In the genomic region with DNA sequence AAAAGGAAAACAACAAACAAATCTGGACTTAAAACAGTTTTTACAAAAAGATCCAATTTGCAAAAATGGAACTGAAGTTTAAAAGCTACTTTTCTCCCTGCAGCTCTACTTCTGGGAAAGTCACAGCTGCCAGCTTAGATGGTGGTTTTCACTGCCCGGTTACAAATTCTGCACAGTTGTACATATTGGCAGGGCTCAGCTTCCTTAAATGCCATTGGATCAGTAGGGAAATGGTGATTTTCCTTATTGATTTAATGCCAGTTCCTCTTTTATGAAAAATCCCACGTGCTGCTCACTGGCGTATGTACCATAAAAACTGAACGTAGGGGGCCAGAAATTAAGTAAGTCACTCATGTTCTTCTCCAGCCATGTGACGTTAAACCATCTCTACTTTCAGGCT, we compare ENCODE assay signal across 23 cellular contexts. TPM values are rescaled to one million over a fixed set of nuclear protein-coding genes. Genes with fewer than 3 reads are reported as not detected.
DNase-seq lines count a peak whose midpoint lies in the region; ATAC-seq, FAIRE-seq and TF ChIP-seq lines count a peak whose summit lies in the region.
"Had no signal": no experiment of that assay in that cellular context is flagged by ENCODE, and none has a peak within 500 bp of the region (broad histone marks: within the 10 kb centered on the region; RNA-seq: fewer than 3 reads in every experiment).

No MANE protein-coding gene starts in this region.

- no peak overlapping the region for H3K27ac Mint-ChIP-seq in activated naive CD4-positive, alpha-beta T cell treated with anti-CD3 and anti-CD28 coated beads for 36 hours
- H3K27ac Mint-ChIP-seq in activated CD4-positive, alpha-beta memory T cell treated with anti-CD3 and anti-CD28 coated beads for 36 hours = no peak overlapping the region
- H3K27ac Mint-ChIP-seq: IgD-negative memory B cell had no signal

- FAIRE-seq in pancreas (lab: Jason Lieb, UNC) = no peak
- FAIRE-seq: HTR-8/SVneo had no signal

- H3K36me3 Mint-ChIP-seq in activated naive CD4-positive, alpha-beta T cell treated with anti-CD3 and anti-CD28 coated beads for 36 hours (ENCODE audit: low read depth) = peaks cover 2% of the 10 kb centered on the region
- peaks cover 4% of the 10 kb centered on the region for H3K36me3 Mint-ChIP-seq in activated CD4-positive, alpha-beta memory T cell treated with anti-CD3 and anti-CD28 coated beads for 36 hours
- H3K36me3 Mint-ChIP-seq: CD14-positive monocyte had no signal

- intact Hi-C loops in activated naive CD4-positive, alpha-beta T cell treated with anti-CD3 and anti-CD28 coated beads for 36 hours (cut with micrococcal nuclease) = no loop called here
- intact Hi-C loops in activated CD4-positive, alpha-beta memory T cell treated with anti-CD3 and anti-CD28 coated beads for 36 hours (cut with micrococcal nuclease) = loop anchor here (5.0 kb wide), 1 partner anchor 254 kb away; a partner anchor contains a TSS
- intact Hi-C loops in pancreas (cut with DNase I) = no loop called here

- H3K9ac ChIP-seq in DND-41 (ENCODE audit: low read depth, low read length) = no peak overlapping the region

- no peak for ATAC-seq in DND-41 (ENCODE audit: insufficient read depth, low read depth)
- peak; percentile 69 to 83 (median 76) for ATAC-seq in pancreas
- ATAC-seq in HG03571 (IDR thresholded peaks at IDR 0.05; ENCODE audit: unreplicated experiment) = no peak
- no peak for ATAC-seq in HG03280 (IDR thresholded peaks at IDR 0.05; ENCODE audit: unreplicated experiment)
- ATAC-seq: PC-3 had no signal

- WGBS in pancreas, 2 donors = 10 to 13% methylated on average over 5 of the region's 5 CpGs

- H2AFZ ChIP-seq in DND-41 (ENCODE audit: low read depth, low read length) = no peak overlapping the region

- H4K20me1 ChIP-seq in DND-41 (ENCODE audit: insufficient read depth, low read length) = no peaks in the 10 kb centered on the region

- POLR2A ChIA-PET in activated CD4-positive, alpha-beta memory T cell treated with anti-CD3 and anti-CD28 coated beads for 36 hours (lab: Charles Lee) = interaction anchor here (0.7 to 11.3 kb wide), 4 partner anchors 11 to 148 kb away, joined by 3 to 219 read pairs (median 3); no protein-coding TSS in a partner anchor

- H3K27ac ChIP-seq in DND-41 (ENCODE audit: low read length) = peak overlapping the region; percentile 49
- H3K27ac ChIP-seq in pancreas = no peak overlapping the region
- H3K27ac ChIP-seq: HL-60, RWPE1, SJCRH30 had no signal

- no peak overlapping the region for H3K4me2 ChIP-seq in DND-41 (ENCODE audit: insufficient read depth, low read length)

- H3K79me2 ChIP-seq in DND-41 (ENCODE audit: insufficient read depth, low read length) = peaks cover 96% of the 10 kb centered on the region

- 0 out of 2 replicates have a peak, but pooled peaks cover 3% of the 10 kb centered on the region for H3K36me3 ChIP-seq in DND-41 (ENCODE audit: insufficient read depth, low read length)
- no peaks in the 10 kb centered on the region for H3K36me3 ChIP-seq in pancreas
- H3K36me3 ChIP-seq: SJCRH30 had no signal

- H3K4me1 Mint-ChIP-seq in activated naive CD4-positive, alpha-beta T cell treated with anti-CD3 and anti-CD28 coated beads for 36 hours (ENCODE audit: low read depth) = peaks cover 65% of the 10 kb centered on the region
- peaks cover 71% of the 10 kb centered on the region for H3K4me1 Mint-ChIP-seq in activated CD4-positive, alpha-beta memory T cell treated with anti-CD3 and anti-CD28 coated beads for 36 hours (ENCODE audit: low read depth)

- CTCF ChIA-PET in activated naive CD4-positive, alpha-beta T cell treated with anti-CD3 and anti-CD28 coated beads for 36 hours (lab: Charles Lee) = interaction anchor here (0.7 to 2.2 kb wide), 6 partner anchors 9 to 101 kb away, joined by 3 to 9 read pairs (median 4); no protein-coding TSS in a partner anchor
- CTCF ChIA-PET in activated CD4-positive, alpha-beta memory T cell treated with anti-CD3 and anti-CD28 coated beads for 36 hours (lab: Charles Lee) = interaction anchor here (1.3 to 3.2 kb wide), 4 partner anchors 9 to 101 kb away, joined by 4 to 26 read pairs (median 8); no protein-coding TSS in a partner anchor

- H3K9me3 Mint-ChIP-seq in activated naive CD4-positive, alpha-beta T cell treated with anti-CD3 and anti-CD28 coated beads for 36 hours = no peaks in the 10 kb centered on the region
- H3K9me3 Mint-ChIP-seq in activated CD4-positive, alpha-beta memory T cell treated with anti-CD3 and anti-CD28 coated beads for 36 hours = no peaks in the 10 kb centered on the region
- H3K9me3 Mint-ChIP-seq: CD14-positive monocyte, H9, IgD-negative memory B cell had no signal

- H3K4me3 ChIP-seq in DND-41 (ENCODE audit: low read depth in 1 of 2, low read length in 2 of 2) = no peak overlapping the region
- no peak overlapping the region for H3K4me3 ChIP-seq in pancreas
- H3K4me3 ChIP-seq: SJCRH30 had no signal

- H3K4me3 Mint-ChIP-seq in activated naive CD4-positive, alpha-beta T cell treated with anti-CD3 and anti-CD28 coated beads for 36 hours = no peak overlapping the region
- peak overlapping the region; percentile 35 for H3K4me3 Mint-ChIP-seq in activated CD4-positive, alpha-beta memory T cell treated with anti-CD3 and anti-CD28 coated beads for 36 hours
- H3K4me3 Mint-ChIP-seq: CD14-positive monocyte, H9, IgD-negative memory B cell had no signal

- no peak for TF ChIP-seq CTCF in DND-41 (IDR thresholded peaks at IDR 0.05; ENCODE audit: borderline replicate concordance, extremely low read depth, low read length, poor library complexity, severe bottlenecking)
- TF ChIP-seq CTCF in pancreas (IDR thresholded peaks at IDR 0.05) = no peak

- peak; percentile 6 for DNase-seq in activated naive CD4-positive, alpha-beta T cell treated with anti-CD3 and anti-CD28 coated beads for 36 hours
- no peak for DNase-seq in activated naive CD4-positive, alpha-beta T cell treated with anti-CD3 and anti-CD28 coated beads, Interleukin-2, amount 50 U/mL, for 16 hours
- DNase-seq in DND-41 (no peak), pancreas (peak in 2 of 6 donors; percentile 28 to 44)
- no peak for DNase-seq in activated CD4-positive, alpha-beta memory T cell treated with anti-CD3 and anti-CD28 coated beads for 36 hours
- DNase-seq: ACHN, AML-193, DMS79, H9, NCI-H1417 treated with DMSO at 0.1 percent for 48 hours, NCI-H2029, NCI-H2171, PC-3, SJCRH30 had no signal

- H3K9me3 ChIP-seq in DND-41 (ENCODE audit: insufficient read depth, low read length, severe bottlenecking) (no peaks in the 10 kb centered on the region), pancreas (no peaks in the 10 kb centered on the region)
- H3K9me3 ChIP-seq: SJCRH30 had no signal

- H3K27me3 ChIP-seq in DND-41 (ENCODE audit: insufficient read depth, low read length, poor library complexity) (no peaks in the 10 kb centered on the region), pancreas (no peaks in the 10 kb centered on the region)

- H3K4me1 ChIP-seq in DND-41 (ENCODE audit: insufficient read depth, low read length) = peaks cover 83% of the 10 kb centered on the region
- no peaks in the 10 kb centered on the region for H3K4me1 ChIP-seq in pancreas
- H3K4me1 ChIP-seq: SJCRH30 had no signal

- no peaks in the 10 kb centered on the region for H3K27me3 Mint-ChIP-seq in activated naive CD4-positive, alpha-beta T cell treated with anti-CD3 and anti-CD28 coated beads for 36 hours (ENCODE audit: low read depth)
- no peaks in the 10 kb centered on the region for H3K27me3 Mint-ChIP-seq in activated CD4-positive, alpha-beta memory T cell treated with anti-CD3 and anti-CD28 coated beads for 36 hours

RNA-seq across cellular contexts. Expression of a gene that starts 22.8 kb away (rescaled TPM):
- total RNA-seq in activated naive CD4-positive, alpha-beta T cell treated with anti-CD3 and anti-CD28 coated beads for 36 hours = 10 to 100 TPM; 25.5 to 29.4 TPM
- total RNA-seq in activated CD4-positive, alpha-beta memory T cell treated with anti-CD3 and anti-CD28 coated beads for 36 hours = 10 to 100 TPM; 37.7 to 38.1 TPM
- 1 to 10 TPM in 1 of 6 donors, under 1 TPM in 5; 0.42 to 1.3 (median 0.79) TPM for total RNA-seq in pancreas
- 1 to 10 TPM in 1 of 2 donors, under 1 TPM in 1; 0.46 to 1.2 TPM for polyA plus RNA-seq in pancreas
- total RNA-seq: H9, LHCN-M2, PC-3, SJCRH30 had no signal

RNA-seq across cellular contexts. Expression of a gene that starts 30.1 kb away (rescaled TPM):
- total RNA-seq in activated naive CD4-positive, alpha-beta T cell treated with anti-CD3 and anti-CD28 coated beads for 36 hours = under 1 TPM; 0.64 to 0.81 TPM
- total RNA-seq in activated CD4-positive, alpha-beta memory T cell treated with anti-CD3 and anti-CD28 coated beads for 36 hours = under 1 TPM; 0.41 to 0.95 TPM
- total RNA-seq in pancreas = not detected
- polyA plus RNA-seq in pancreas = under 1 TPM in 1 of 2 donors, not detected in 1; 0.02 TPM
- total RNA-seq: G401, H9, LHCN-M2, PC-3, SJCRH30 had no signal
- polyA plus RNA-seq: CD14-positive monocyte had no signal

RNA-seq across cellular contexts. Expression of a gene that starts 36.5 kb away (rescaled TPM):
- 1 to 10 TPM; 1.1 to 1.5 TPM for total RNA-seq in activated naive CD4-positive, alpha-beta T cell treated with anti-CD3 and anti-CD28 coated beads for 36 hours
- total RNA-seq in activated CD4-positive, alpha-beta memory T cell treated with anti-CD3 and anti-CD28 coated beads for 36 hours = 1 to 10 TPM in 1 of 2 experiments, under 1 TPM in 1; 0.86 to 1.1 TPM
- total RNA-seq in pancreas = under 1 TPM in 2 of 6 donors, not detected in 4; 0.13 to 0.17 TPM
- polyA plus RNA-seq in pancreas = not detected
- total RNA-seq: G401, H9, LHCN-M2, PC-3 had no signal

Comparison
In these comparisons a context has a peak if more than half of its experiments do, and no peak if none do; other contexts are left out.
1. ATAC-seq: peak in pancreas (4 of 4); none in DND-41 (single experiment), HG03571 (single experiment) and HG03280 (single experiment).
2. RNA of a gene that starts 22.8 kb away (total RNA-seq): 37.7 to 38.1 TPM in activated CD4-positive, alpha-beta memory T cell treated with anti-CD3 and anti-CD28 coated beads for 36 hours and 25.5 to 29.4 TPM in activated naive CD4-positive, alpha-beta T cell treated with anti-CD3 and anti-CD28 coated beads for 36 hours; 0.42 to 1.3 TPM in pancreas; every median in the first group is over 10 times any median in the second.